In the genomic region with DNA sequence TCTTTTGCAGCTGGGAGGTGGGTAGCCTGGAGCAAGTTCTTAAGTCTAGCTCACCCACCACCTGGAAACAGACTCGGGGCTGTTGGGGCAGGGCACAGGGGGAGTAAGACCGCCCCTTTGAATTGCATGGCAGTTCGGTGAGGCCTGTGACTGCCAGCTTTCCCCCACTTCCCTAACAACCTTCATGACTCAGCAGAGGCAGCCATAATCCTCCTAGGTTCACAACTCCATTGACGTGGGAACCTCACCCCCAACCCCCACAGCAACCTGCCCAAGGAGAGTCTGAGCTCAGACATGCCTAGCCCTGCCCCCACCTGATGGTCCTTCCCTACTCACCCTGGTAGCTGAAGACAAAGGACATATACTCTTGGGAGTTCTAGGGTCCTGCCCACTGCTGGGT, we compare ENCODE assay signal across 21 cellular contexts.
"Had no signal": no experiment of that assay in that cellular context is flagged by ENCODE, and none has a peak within 500 bp of the region (broad histone marks: within the 10 kb centered on the region; RNA-seq: fewer than 3 reads in every experiment).

No MANE protein-coding gene starts in this region.

- DNase-seq: effector CD4-positive, alpha-beta T cell; foreskin melanocyte; head of caudate nucleus; kidney; left cardiac atrium; left ventricle myocardium superior; mesendoderm; naive B cell; nephron progenitor cell; sigmoid colon; stimulated activated CD4-positive, alpha-beta T cell treated with anti-CD3 and anti-CD28 coated beads, Interleukin-2, amount 100 ng/mL, for 24 hours; stimulated activated CD4-positive, alpha-beta T cell treated with anti-CD3 and anti-CD28 coated beads, Interleukin-4, amount 100 ng/mL, for 4 hours; stimulated activated naive CD4-positive, alpha-beta T cell treated with Interleukin-2 at 50 U/mL for 16 hours; tibial artery; upper lobe of left lung had no signal

- H3K4me1 Mint-ChIP-seq: naive B cell, nephron progenitor cell had no signal

- ATAC-seq: left cardiac atrium, left ventricle myocardium superior had no signal

- H3K36me3 ChIP-seq: right atrium auricular region, sigmoid colon, tibial artery, upper lobe of left lung, vagina had no signal

- H3K27me3 ChIP-seq: hepatocyte, right atrium auricular region, sigmoid colon, tibial artery, upper lobe of left lung, vagina had no signal

- H3K4me2 ChIP-seq: hepatocyte had no signal

- H3K9me3 ChIP-seq: right atrium auricular region, sigmoid colon, tibial artery, vagina had no signal

- H2AFZ ChIP-seq: hepatocyte had no signal

- H3K4me1 ChIP-seq: right atrium auricular region, sigmoid colon, tibial artery, upper lobe of left lung, vagina had no signal

- H3K27ac Mint-ChIP-seq: naive B cell, nephron progenitor cell had no signal

- H3K36me3 Mint-ChIP-seq: naive B cell had no signal

- H3K4me3 Mint-ChIP-seq: naive B cell, nephron progenitor cell had no signal

- H3K27ac ChIP-seq: coronary artery, hepatocyte, right atrium auricular region, sigmoid colon, skin epidermis, tibial artery, upper lobe of left lung, vagina had no signal

- H3K4me3 ChIP-seq: coronary artery, hepatocyte, lung, right atrium auricular region, sigmoid colon, skin epidermis, tibial artery, upper lobe of left lung, vagina had no signal
